Comparison of ENCODE assay signal across 18 cellular contexts in the genomic region with DNA sequence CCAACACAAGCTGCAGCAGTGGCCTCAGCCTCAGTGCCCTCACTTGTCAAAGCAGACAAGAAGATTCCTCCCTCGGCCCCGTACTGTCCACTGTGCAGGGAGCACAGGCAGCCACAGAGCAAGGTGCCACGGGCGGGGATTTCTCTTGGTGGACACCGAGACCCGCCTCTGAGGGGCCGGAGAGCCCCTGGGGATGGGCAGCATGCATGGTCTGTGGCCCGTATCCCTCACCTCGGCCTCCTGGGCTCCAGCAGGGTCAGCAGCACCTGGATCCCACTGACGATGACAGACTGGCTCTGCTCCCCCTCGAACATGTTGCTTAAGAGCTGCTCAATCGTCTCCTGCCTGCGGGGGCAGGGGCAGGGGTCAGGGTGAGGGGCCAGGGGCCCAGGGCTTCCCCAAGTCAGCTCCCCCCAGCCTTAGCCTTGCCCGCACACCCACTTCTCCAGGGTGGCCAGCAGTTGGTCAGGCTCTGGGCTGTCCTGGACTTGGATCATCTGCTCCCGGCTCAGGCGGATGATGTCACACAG. TPM values are rescaled to one million over a fixed set of nuclear protein-coding genes. Genes with fewer than 3 reads are reported as not detected.
"Had no signal": no experiment of that assay in that cellular context is flagged by ENCODE, and none has a peak within 500 bp of the region (broad histone marks: within the 10 kb centered on the region; RNA-seq: fewer than 3 reads in every experiment).

No MANE protein-coding gene starts in this region.

- H3K4me3 ChIP-seq: esophagus muscularis mucosa, gastrocnemius medialis, left ventricle myocardium inferior, psoas muscle, sigmoid colon, skin epidermis had no signal

- H3K9me3 ChIP-seq: esophagus muscularis mucosa, gastrocnemius medialis, left ventricle myocardium inferior, psoas muscle, sigmoid colon had no signal

- DNase-seq: effector memory CD8-positive, alpha-beta T cell; gastrocnemius medialis; islet precursor cell; left cardiac atrium; left ventricle myocardium inferior; naive thymus-derived CD4-positive, alpha-beta T cell; nephron progenitor cell; psoas muscle; sigmoid colon; stimulated activated CD4-positive, alpha-beta T cell treated with anti-CD3 and anti-CD28 coated beads, Interleukin-2, amount 100 ng/mL, for 24 hours; stimulated activated CD4-positive, alpha-beta T cell treated with anti-CD3 and anti-CD28 coated beads, Interleukin-4, amount 100 ng/mL, for 4 hours; stimulated activated naive CD4-positive, alpha-beta T cell treated with Interleukin-2 at 50 U/mL for 16 hours; trophoblast cell had no signal

- ATAC-seq: effector memory CD8-positive, alpha-beta T cell; gastrocnemius medialis; left cardiac atrium; naive thymus-derived CD4-positive, alpha-beta T cell; psoas muscle had no signal

- H3K27ac ChIP-seq: epithelial cell of prostate, esophagus muscularis mucosa, gastrocnemius medialis, left ventricle myocardium inferior, psoas muscle, sigmoid colon, skin epidermis had no signal

- H3K4me1 ChIP-seq: gastrocnemius medialis, psoas muscle, sigmoid colon had no signal

- H3K27me3 ChIP-seq: esophagus muscularis mucosa, gastrocnemius medialis, sigmoid colon had no signal

- FAIRE-seq: colon had no signal

RNA-seq across cellular contexts. Expression of gene PTPRH, which starts 32.7 kb away (rescaled TPM):
- total RNA-seq: mononuclear cell had no signal
- polyA plus RNA-seq: naive thymus-derived CD4-positive, alpha-beta T cell had no signal

RNA-seq across cellular contexts. Expression of gene BRSK1, which starts 41.8 kb away (rescaled TPM):
- total RNA-seq: gastrocnemius medialis had no signal
- polyA plus RNA-seq: naive thymus-derived CD4-positive, alpha-beta T cell had no signal
